Comparison of ENCODE assay signal across 1 cellular context in the genomic region with DNA sequence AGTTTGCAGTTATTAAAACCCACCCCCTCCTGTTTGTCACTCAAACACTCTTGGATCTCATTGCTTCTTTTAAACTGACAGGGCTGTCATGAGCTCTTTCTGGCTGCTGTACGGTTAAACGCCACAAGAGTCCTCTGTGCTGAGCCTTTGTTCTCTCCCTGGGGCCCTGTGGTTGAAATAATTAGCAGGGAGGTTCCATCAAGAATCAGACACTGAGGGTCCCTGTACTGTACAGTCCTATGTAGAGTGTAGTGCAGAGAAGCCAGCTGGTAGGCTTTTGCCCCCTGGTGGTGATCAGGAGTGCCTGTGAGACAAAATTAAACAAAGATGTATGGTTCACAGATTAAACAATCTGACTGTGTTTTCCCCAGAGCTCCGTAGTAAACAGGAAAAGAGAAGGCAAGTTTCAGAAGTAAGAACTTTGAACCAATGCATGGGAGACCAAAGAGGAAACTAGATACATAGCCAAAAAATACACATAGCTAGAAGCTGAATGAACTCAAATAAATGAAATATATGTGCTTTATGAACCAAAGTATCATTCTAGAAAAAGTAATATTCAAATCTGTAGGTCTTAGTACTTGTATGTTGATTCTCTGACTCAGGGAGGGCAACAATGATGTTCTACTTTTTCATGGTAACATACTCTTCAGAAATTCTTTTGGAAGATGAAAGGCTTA.
TF ChIP-seq lines count a peak whose summit lies in the region.

No MANE protein-coding gene starts in this region.

TF ChIP-seq in K562, 482 proteins besides CTCF, POLR2A, EP300 and RAD21 (continued from another document and continues in another):
- TF ChIP-seq, protein P1, sequence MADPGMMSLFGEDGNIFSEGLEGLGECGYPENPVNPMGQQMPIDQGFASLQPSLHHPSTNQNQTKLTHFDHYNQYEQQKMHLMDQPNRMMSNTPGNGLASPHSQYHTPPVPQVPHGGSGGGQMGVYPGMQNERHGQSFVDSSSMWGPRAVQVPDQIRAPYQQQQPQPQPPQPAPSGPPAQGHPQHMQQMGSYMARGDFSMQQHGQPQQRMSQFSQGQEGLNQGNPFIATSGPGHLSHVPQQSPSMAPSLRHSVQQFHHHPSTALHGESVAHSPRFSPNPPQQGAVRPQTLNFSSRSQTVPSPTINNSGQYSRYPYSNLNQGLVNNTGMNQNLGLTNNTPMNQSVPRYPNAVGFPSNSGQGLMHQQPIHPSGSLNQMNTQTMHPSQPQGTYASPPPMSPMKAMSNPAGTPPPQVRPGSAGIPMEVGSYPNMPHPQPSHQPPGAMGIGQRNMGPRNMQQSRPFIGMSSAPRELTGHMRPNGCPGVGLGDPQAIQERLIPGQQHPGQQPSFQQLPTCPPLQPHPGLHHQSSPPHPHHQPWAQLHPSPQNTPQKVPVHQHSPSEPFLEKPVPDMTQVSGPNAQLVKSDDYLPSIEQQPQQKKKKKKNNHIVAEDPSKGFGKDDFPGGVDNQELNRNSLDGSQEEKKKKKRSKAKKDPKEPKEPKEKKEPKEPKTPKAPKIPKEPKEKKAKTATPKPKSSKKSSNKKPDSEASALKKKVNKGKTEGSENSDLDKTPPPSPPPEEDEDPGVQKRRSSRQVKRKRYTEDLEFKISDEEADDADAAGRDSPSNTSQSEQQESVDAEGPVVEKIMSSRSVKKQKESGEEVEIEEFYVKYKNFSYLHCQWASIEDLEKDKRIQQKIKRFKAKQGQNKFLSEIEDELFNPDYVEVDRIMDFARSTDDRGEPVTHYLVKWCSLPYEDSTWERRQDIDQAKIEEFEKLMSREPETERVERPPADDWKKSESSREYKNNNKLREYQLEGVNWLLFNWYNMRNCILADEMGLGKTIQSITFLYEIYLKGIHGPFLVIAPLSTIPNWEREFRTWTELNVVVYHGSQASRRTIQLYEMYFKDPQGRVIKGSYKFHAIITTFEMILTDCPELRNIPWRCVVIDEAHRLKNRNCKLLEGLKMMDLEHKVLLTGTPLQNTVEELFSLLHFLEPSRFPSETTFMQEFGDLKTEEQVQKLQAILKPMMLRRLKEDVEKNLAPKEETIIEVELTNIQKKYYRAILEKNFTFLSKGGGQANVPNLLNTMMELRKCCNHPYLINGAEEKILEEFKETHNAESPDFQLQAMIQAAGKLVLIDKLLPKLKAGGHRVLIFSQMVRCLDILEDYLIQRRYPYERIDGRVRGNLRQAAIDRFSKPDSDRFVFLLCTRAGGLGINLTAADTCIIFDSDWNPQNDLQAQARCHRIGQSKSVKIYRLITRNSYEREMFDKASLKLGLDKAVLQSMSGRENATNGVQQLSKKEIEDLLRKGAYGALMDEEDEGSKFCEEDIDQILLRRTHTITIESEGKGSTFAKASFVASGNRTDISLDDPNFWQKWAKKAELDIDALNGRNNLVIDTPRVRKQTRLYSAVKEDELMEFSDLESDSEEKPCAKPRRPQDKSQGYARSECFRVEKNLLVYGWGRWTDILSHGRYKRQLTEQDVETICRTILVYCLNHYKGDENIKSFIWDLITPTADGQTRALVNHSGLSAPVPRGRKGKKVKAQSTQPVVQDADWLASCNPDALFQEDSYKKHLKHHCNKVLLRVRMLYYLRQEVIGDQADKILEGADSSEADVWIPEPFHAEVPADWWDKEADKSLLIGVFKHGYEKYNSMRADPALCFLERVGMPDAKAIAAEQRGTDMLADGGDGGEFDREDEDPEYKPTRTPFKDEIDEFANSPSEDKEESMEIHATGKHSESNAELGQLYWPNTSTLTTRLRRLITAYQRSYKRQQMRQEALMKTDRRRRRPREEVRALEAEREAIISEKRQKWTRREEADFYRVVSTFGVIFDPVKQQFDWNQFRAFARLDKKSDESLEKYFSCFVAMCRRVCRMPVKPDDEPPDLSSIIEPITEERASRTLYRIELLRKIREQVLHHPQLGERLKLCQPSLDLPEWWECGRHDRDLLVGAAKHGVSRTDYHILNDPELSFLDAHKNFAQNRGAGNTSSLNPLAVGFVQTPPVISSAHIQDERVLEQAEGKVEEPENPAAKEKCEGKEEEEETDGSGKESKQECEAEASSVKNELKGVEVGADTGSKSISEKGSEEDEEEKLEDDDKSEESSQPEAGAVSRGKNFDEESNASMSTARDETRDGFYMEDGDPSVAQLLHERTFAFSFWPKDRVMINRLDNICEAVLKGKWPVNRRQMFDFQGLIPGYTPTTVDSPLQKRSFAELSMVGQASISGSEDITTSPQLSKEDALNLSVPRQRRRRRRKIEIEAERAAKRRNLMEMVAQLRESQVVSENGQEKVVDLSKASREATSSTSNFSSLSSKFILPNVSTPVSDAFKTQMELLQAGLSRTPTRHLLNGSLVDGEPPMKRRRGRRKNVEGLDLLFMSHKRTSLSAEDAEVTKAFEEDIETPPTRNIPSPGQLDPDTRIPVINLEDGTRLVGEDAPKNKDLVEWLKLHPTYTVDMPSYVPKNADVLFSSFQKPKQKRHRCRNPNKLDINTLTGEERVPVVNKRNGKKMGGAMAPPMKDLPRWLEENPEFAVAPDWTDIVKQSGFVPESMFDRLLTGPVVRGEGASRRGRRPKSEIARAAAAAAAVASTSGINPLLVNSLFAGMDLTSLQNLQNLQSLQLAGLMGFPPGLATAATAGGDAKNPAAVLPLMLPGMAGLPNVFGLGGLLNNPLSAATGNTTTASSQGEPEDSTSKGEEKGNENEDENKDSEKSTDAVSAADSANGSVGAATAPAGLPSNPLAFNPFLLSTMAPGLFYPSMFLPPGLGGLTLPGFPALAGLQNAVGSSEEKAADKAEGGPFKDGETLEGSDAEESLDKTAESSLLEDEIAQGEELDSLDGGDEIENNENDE (IDR thresholded peaks at IDR 0.05; ENCODE audit: low read depth, low read length): no peak
- TF ChIP-seq, protein P2, sequence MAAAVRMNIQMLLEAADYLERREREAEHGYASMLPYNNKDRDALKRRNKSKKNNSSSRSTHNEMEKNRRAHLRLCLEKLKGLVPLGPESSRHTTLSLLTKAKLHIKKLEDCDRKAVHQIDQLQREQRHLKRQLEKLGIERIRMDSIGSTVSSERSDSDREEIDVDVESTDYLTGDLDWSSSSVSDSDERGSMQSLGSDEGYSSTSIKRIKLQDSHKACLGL (CRISPR knock-in tag; IDR thresholded peaks at IDR 0.05; ENCODE audit: borderline replicate concordance, poor library complexity, severe bottlenecking): no peak
- TF ChIP-seq KHSRP (IDR thresholded peaks at IDR 0.05) (no peak), RCOR1 (IDR thresholded peaks at IDR 0.05; ENCODE audit: borderline replicate concordance in 1 of 2, low read depth in 2 of 2, low read length in 2 of 2) (0 out of 4 replicates have a peak, but pooled peaks of 1 of the 2 experiments have one; percentile 6), HMG20A (CRISPR knock-in tag; conservative IDR thresholded peaks at IDR 0.05) (no peak), ZNF76 (CRISPR knock-in tag; IDR thresholded peaks at IDR 0.05; ENCODE audit: borderline replicate concordance) (no peak), SMARCE1 (IDR thresholded peaks at IDR 0.05) (no peak), STAT5A (IDR thresholded peaks at IDR 0.05; ENCODE audit: borderline replicate concordance, low read length) (no peak), NELFE (IDR thresholded peaks at IDR 0.05; ENCODE audit: insufficient read depth, insufficient read length) (no peak), HDAC1 (IDR thresholded peaks at IDR 0.05) (no peak), DACH1 (IDR thresholded peaks at IDR 0.05; ENCODE audit: partially characterized antibody) (peak; percentile 58), XRCC5 (IDR thresholded peaks at IDR 0.05; ENCODE audit: low read depth, low read length) (peak; percentile 49; the same call in 1 of the 2 replicates), KLF16 (IDR thresholded peaks at IDR 0.05) (no peak), BRF1 (IDR thresholded peaks at IDR 0.05; ENCODE audit: borderline replicate concordance, extremely low read depth, insufficient read length) (no peak), ZNF23 (CRISPR knock-in tag; IDR thresholded peaks at IDR 0.05) (no peak), RNF2 (IDR thresholded peaks at IDR 0.05) (no peak), HNRNPL (IDR thresholded peaks at IDR 0.05; ENCODE audit: low read depth, low read length) (no peak), FOXP1 (CRISPR knock-in tag; IDR thresholded peaks at IDR 0.05) (no peak), HDAC3 (IDR thresholded peaks at IDR 0.05; ENCODE audit: borderline replicate concordance, partially characterized antibody) (no peak), ZBTB7A (IDR thresholded peaks at IDR 0.05; ENCODE audit: borderline replicate concordance, control insufficient read depth, low read depth, low read length) (peak; percentile 37; the same call in 1 of the 2 replicates), CEBPB (tag; IDR thresholded peaks at IDR 0.05) (no peak; the same call in 1 of the 2 replicates), ETV1 (tag; conservative IDR thresholded peaks at IDR 0.05; ENCODE audit: low read depth) (no peak), ARNT (IDR thresholded peaks at IDR 0.05) (peak in 1 of 2 experiments; percentile 31; a peak in 1 of 4 replicates), YY1 (IDR thresholded peaks at IDR 0.05; ENCODE audit: borderline replicate concordance in 1 of 3, control insufficient read depth in 1 of 3, extremely low read depth in 1 of 3, insufficient read depth in 3 of 3, insufficient read length in 1 of 3, insufficient replicate concordance in 2 of 3, low read depth in 1 of 3, low read length in 2 of 3) (peak in 1 of 3 experiments; percentile 11), GATAD2B (IDR thresholded peaks at IDR 0.05; ENCODE audit: borderline replicate concordance) (no peak), XRCC4 (IDR thresholded peaks at IDR 0.05; ENCODE audit: extremely low read depth, insufficient read depth, insufficient read length) (no peak), SRF (CRISPR knock-in tag; IDR thresholded peaks at IDR 0.05) (peak in 1 of 2 experiments; percentile 53; a peak in 1 of 4 replicates)
- TF ChIP-seq, protein P3, sequence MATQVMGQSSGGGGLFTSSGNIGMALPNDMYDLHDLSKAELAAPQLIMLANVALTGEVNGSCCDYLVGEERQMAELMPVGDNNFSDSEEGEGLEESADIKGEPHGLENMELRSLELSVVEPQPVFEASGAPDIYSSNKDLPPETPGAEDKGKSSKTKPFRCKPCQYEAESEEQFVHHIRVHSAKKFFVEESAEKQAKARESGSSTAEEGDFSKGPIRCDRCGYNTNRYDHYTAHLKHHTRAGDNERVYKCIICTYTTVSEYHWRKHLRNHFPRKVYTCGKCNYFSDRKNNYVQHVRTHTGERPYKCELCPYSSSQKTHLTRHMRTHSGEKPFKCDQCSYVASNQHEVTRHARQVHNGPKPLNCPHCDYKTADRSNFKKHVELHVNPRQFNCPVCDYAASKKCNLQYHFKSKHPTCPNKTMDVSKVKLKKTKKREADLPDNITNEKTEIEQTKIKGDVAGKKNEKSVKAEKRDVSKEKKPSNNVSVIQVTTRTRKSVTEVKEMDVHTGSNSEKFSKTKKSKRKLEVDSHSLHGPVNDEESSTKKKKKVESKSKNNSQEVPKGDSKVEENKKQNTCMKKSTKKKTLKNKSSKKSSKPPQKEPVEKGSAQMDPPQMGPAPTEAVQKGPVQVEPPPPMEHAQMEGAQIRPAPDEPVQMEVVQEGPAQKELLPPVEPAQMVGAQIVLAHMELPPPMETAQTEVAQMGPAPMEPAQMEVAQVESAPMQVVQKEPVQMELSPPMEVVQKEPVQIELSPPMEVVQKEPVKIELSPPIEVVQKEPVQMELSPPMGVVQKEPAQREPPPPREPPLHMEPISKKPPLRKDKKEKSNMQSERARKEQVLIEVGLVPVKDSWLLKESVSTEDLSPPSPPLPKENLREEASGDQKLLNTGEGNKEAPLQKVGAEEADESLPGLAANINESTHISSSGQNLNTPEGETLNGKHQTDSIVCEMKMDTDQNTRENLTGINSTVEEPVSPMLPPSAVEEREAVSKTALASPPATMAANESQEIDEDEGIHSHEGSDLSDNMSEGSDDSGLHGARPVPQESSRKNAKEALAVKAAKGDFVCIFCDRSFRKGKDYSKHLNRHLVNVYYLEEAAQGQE (CRISPR knock-in tag; IDR thresholded peaks at IDR 0.05; ENCODE audit: low read depth): no peak
- TF ChIP-seq, protein P4, sequence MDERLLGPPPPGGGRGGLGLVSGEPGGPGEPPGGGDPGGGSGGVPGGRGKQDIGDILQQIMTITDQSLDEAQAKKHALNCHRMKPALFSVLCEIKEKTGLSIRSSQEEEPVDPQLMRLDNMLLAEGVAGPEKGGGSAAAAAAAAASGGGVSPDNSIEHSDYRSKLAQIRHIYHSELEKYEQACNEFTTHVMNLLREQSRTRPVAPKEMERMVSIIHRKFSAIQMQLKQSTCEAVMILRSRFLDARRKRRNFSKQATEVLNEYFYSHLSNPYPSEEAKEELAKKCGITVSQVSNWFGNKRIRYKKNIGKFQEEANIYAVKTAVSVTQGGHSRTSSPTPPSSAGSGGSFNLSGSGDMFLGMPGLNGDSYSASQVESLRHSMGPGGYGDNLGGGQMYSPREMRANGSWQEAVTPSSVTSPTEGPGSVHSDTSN (CRISPR knock-in tag; IDR thresholded peaks at IDR 0.05; ENCODE audit: low read depth): no peak
- TF ChIP-seq, protein P4 (tag; conservative IDR thresholded peaks at IDR 0.05; ENCODE audit: low read depth): peak; percentile 69
- TF ChIP-seq, protein P5, sequence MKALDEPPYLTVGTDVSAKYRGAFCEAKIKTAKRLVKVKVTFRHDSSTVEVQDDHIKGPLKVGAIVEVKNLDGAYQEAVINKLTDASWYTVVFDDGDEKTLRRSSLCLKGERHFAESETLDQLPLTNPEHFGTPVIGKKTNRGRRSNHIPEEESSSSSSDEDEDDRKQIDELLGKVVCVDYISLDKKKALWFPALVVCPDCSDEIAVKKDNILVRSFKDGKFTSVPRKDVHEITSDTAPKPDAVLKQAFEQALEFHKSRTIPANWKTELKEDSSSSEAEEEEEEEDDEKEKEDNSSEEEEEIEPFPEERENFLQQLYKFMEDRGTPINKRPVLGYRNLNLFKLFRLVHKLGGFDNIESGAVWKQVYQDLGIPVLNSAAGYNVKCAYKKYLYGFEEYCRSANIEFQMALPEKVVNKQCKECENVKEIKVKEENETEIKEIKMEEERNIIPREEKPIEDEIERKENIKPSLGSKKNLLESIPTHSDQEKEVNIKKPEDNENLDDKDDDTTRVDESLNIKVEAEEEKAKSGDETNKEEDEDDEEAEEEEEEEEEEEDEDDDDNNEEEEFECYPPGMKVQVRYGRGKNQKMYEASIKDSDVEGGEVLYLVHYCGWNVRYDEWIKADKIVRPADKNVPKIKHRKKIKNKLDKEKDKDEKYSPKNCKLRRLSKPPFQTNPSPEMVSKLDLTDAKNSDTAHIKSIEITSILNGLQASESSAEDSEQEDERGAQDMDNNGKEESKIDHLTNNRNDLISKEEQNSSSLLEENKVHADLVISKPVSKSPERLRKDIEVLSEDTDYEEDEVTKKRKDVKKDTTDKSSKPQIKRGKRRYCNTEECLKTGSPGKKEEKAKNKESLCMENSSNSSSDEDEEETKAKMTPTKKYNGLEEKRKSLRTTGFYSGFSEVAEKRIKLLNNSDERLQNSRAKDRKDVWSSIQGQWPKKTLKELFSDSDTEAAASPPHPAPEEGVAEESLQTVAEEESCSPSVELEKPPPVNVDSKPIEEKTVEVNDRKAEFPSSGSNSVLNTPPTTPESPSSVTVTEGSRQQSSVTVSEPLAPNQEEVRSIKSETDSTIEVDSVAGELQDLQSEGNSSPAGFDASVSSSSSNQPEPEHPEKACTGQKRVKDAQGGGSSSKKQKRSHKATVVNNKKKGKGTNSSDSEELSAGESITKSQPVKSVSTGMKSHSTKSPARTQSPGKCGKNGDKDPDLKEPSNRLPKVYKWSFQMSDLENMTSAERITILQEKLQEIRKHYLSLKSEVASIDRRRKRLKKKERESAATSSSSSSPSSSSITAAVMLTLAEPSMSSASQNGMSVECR (CRISPR knock-in tag; IDR thresholded peaks at IDR 0.05): no peak
